Comparison of ENCODE assay signal across 9 cellular contexts in genomic region chr1:115469703-115470476, GRCh38.
DNase-seq lines count a peak whose midpoint lies in the region; ATAC-seq lines count a peak whose summit lies in the region.
"Had no signal": no experiment of that assay in that cellular context is flagged by ENCODE, and none has a peak within 500 bp of the region (broad histone marks: within the 10 kb centered on the region; RNA-seq: fewer than 3 reads in every experiment).

No MANE protein-coding gene starts in this region.

- H3K4me3 Mint-ChIP-seq in activated naive CD8-positive, alpha-beta T cell treated with anti-CD3 and anti-CD28 coated beads, Interleukin-2, amount 50 U/mL, for 24 hours = no peak overlapping the region
- H3K4me3 Mint-ChIP-seq: CD8-positive, alpha-beta memory T cell had no signal

- H3K27ac Mint-ChIP-seq in activated naive CD8-positive, alpha-beta T cell treated with anti-CD3 and anti-CD28 coated beads, Interleukin-2, amount 50 U/mL, for 24 hours = no peak overlapping the region

- no peaks in the 10 kb centered on the region for H3K27me3 Mint-ChIP-seq in activated naive CD8-positive, alpha-beta T cell treated with anti-CD3 and anti-CD28 coated beads, Interleukin-2, amount 50 U/mL, for 24 hours

- H3K9me3 Mint-ChIP-seq in activated naive CD8-positive, alpha-beta T cell treated with anti-CD3 and anti-CD28 coated beads, Interleukin-2, amount 50 U/mL, for 24 hours = no peaks in the 10 kb centered on the region

- ATAC-seq in HG02884 (IDR thresholded peaks at IDR 0.05; ENCODE audit: unreplicated experiment) (peak; percentile 64), GM18517 (IDR thresholded peaks at IDR 0.05; ENCODE audit: unreplicated experiment) (no peak)
- ATAC-seq in activated naive CD8-positive, alpha-beta T cell treated with anti-CD3 and anti-CD28 coated beads, Interleukin-2, amount 50 U/mL, for 24 hours = peak; percentile 42

- DNase-seq in NCI-H2081 (lab: John Stamatoyannopoulos, UW) (peak; percentile 18 to 32), NCI-H2081 treated with DMSO at 0.1 percent for 48 hours (lab: John Stamatoyannopoulos, UW) (no peak), NCI-H748 treated with DMSO at 0.1 percent for 48 hours (lab: John Stamatoyannopoulos, UW) (peak; percentile 45), hippocampal formation (lab: John Stamatoyannopoulos, UW) (peak; percentile 1 to 4)
- peak; percentile 34 for DNase-seq in activated naive CD8-positive, alpha-beta T cell treated with anti-CD3 and anti-CD28 coated beads, Interleukin-2, amount 50 U/mL, for 24 hours
- peak in 2 of 3 donors; percentile 5 to 23 for DNase-seq in stimulated activated CD4-positive, alpha-beta T cell treated with anti-CD3 and anti-CD28 coated beads, Interleukin-12 subunit alpha, Interleukin-12 subunit beta, amount 100 ng/mL, for 48 hours (ENCODE audit: low read depth in 2 of 3, low spot score in 1 of 3)

- no peaks in the 10 kb centered on the region for H3K36me3 Mint-ChIP-seq in activated naive CD8-positive, alpha-beta T cell treated with anti-CD3 and anti-CD28 coated beads, Interleukin-2, amount 50 U/mL, for 24 hours (ENCODE audit: low read depth)
- H3K36me3 Mint-ChIP-seq: CD8-positive, alpha-beta memory T cell had no signal

- peaks cover 10% of the 10 kb centered on the region for H3K4me1 Mint-ChIP-seq in activated naive CD8-positive, alpha-beta T cell treated with anti-CD3 and anti-CD28 coated beads, Interleukin-2, amount 50 U/mL, for 24 hours
